14 cellular contexts compared by ENCODE assay signal in the genomic region with DNA sequence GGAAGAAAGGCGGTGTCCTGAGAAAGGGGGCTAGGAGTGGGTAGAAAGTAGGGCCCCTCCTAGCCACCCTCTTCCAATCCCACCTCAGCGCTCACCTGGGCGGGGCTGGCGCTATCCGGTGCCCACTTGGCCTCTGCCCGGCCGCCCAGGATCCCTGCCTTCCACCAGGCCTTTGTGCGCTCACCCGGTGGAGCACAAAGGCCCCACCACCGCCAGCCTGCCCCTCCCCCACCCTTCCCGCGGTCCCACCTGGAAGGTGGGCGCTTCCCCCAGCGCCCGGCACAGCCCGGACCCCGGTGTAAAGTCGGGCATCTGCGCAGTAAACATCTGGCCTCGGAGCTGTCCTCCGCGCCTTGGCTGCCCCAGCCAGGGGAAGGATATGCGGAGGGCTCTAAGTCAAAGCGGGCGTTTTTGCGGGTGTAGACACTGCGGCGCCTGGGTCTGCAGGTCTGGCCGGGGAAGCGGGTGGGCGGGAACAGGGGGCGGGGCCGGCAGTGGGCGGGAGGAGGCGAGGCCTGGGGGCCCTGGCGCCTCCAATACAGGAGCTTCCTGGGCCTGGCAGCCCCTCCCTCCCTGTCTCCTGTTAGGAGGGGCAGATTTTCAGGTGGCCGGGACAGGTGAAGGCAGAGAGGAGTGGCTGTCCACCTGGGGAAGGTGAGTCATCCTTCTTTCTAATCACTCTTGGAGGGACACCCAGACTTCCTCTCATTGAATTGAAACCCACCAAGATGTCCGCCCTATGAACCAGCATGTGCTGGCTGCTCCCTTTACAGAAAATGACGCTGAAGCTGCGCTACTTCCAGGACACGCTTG. TPM values are rescaled to one million over a fixed set of nuclear protein-coding genes. Genes with fewer than 3 reads are reported as not detected.
A peak's percentile ranks its signal among the peaks of the same experiment; 100 is the strongest.
DNase-seq lines count a peak whose midpoint lies in the region; ATAC-seq, FAIRE-seq and TF ChIP-seq lines count a peak whose summit lies in the region.
"Had no signal": no experiment of that assay in that cellular context is flagged by ENCODE, and none has a peak within 500 bp of the region (broad histone marks: within the 10 kb centered on the region; RNA-seq: fewer than 3 reads in every experiment).

No MANE protein-coding gene starts in this region.

- no peak overlapping the region for H3K27ac ChIP-seq in endodermal cell (ENCODE audit: low read depth, low read length)
- peak overlapping the region; percentile 56 for H3K27ac ChIP-seq in HepG2 (ENCODE audit: extremely low read length, insufficient read depth, low read length)
- H3K27ac ChIP-seq: parathyroid adenoma had no signal

- H3K36me3 ChIP-seq in endodermal cell (ENCODE audit: control insufficient read depth, insufficient read depth, low read length) (peaks cover 16% of the 10 kb centered on the region), HepG2 (replicated peaks in 1 of 2; ENCODE audit: control insufficient read depth in 1 of 2, insufficient read depth in 2 of 2, low read length in 2 of 2) (0 out of 5 replicates have a peak, but pooled peaks cover 0 to 6% of the 10 kb centered on the region in 2 experiments)

- H3K4me1 Mint-ChIP-seq in endodermal cell (peaks cover 21% of the 10 kb centered on the region), type B pancreatic cell (ENCODE audit: unreplicated experiment) (peaks cover 21% of the 10 kb centered on the region)
- no peaks in the 10 kb centered on the region for H3K4me1 Mint-ChIP-seq in stimulated activated naive B cell treated with anti-CD40 and anti-IgM and Interleukin-4, amounts not matched to agents 10 μg/mL and 1 μg/mL and 100 μg/mL, for 72 hours

- H3K36me3 Mint-ChIP-seq in endodermal cell (ENCODE audit: low read depth), result peaks cover 34% of the 10 kb centered on the region
- H3K36me3 Mint-ChIP-seq in type B pancreatic cell, result peaks cover 8% of the 10 kb centered on the region
- no peaks in the 10 kb centered on the region for H3K36me3 Mint-ChIP-seq in stimulated activated naive B cell treated with anti-CD40 and anti-IgM and Interleukin-4, amounts not matched to agents 10 μg/mL and 1 μg/mL and 100 μg/mL, for 72 hours

- H3K79me2 ChIP-seq in HepG2 (ENCODE audit: insufficient read depth, low read length), result peaks cover 3% of the 10 kb centered on the region
- H3K79me2 ChIP-seq: parathyroid adenoma had no signal

- H3K4me1 ChIP-seq in endodermal cell (ENCODE audit: control insufficient read depth, insufficient read depth, low read length) (no peaks in the 10 kb centered on the region), HepG2 (ENCODE audit: insufficient read depth, low read length) (peaks cover 35% of the 10 kb centered on the region)

- DNase-seq in NCI-H146 (lab: John Stamatoyannopoulos, UW), result peak; percentile 19
- DNase-seq in NCI-H146 treated with DMSO at 0.1 percent for 48 hours (lab: John Stamatoyannopoulos, UW; ENCODE audit: unreplicated experiment), result no peak
- DNase-seq in endodermal cell, result peak; percentile 97
- peak; percentile 39 for DNase-seq in HepG2 (ENCODE audit: low spot score)
- peak; percentile 73 for DNase-seq in type B pancreatic cell (ENCODE audit: extremely low spot score, unreplicated experiment)
- DNase-seq in stimulated activated naive B cell treated with anti-CD40 and anti-IgM and Interleukin-4, amounts not matched to agents 10 μg/mL and 1 μg/mL and 100 μg/mL, for 72 hours, result no peak
- DNase-seq in pons (ENCODE audit: low spot score), result no peak
- DNase-seq in cortex of kidney (lab: John Stamatoyannopoulos, UW), result no peak
- DNase-seq: 8988T, NCI-H774 had no signal

- H3K27ac Mint-ChIP-seq in endodermal cell, result peak overlapping the region; percentile 86
- peak overlapping the region; percentile 11 for H3K27ac Mint-ChIP-seq in type B pancreatic cell
- H3K27ac Mint-ChIP-seq in stimulated activated naive B cell treated with anti-CD40 and anti-IgM and Interleukin-4, amounts not matched to agents 10 μg/mL and 1 μg/mL and 100 μg/mL, for 72 hours, result no peak overlapping the region
- H3K27ac Mint-ChIP-seq: T-helper 2 cell treated with Interferon-gamma antibody and Interleukin-4, amounts not matched to agents 5 μg/mL and 100 μg/mL, for 36 hours had no signal

- no peak for TF ChIP-seq RAD21 in HepG2 (CRISPR knock-in tag; IDR thresholded peaks at IDR 0.05)

- H3K27me3 Mint-ChIP-seq in endodermal cell (ENCODE audit: insufficient read depth) (no peaks in the 10 kb centered on the region), type B pancreatic cell (peaks cover 3% of the 10 kb centered on the region)
- H3K27me3 Mint-ChIP-seq in stimulated activated naive B cell treated with anti-CD40 and anti-IgM and Interleukin-4, amounts not matched to agents 10 μg/mL and 1 μg/mL and 100 μg/mL, for 72 hours, result peaks cover 9 to 11% of the 10 kb centered on the region in 2 donors

- in situ Hi-C loops in HepG2 (cut with HindIII; ENCODE audit: extremely low pct_ligation_motif_present, low pct_unique_long_range_greater_than_20kb), result loop anchor here (10.0 kb wide), 1 partner anchor 505 kb away; no protein-coding TSS in a partner anchor

- H3K4me3 Mint-ChIP-seq in endodermal cell, result peak overlapping the region; percentile 76
- peak overlapping the region; percentile 85 for H3K4me3 Mint-ChIP-seq in type B pancreatic cell
- no peak overlapping the region for H3K4me3 Mint-ChIP-seq in stimulated activated naive B cell treated with anti-CD40 and anti-IgM and Interleukin-4, amounts not matched to agents 10 μg/mL and 1 μg/mL and 100 μg/mL, for 72 hours
- H3K4me3 Mint-ChIP-seq: T-helper 2 cell treated with Interferon-gamma antibody and Interleukin-4, amounts not matched to agents 5 μg/mL and 100 μg/mL, for 36 hours had no signal

- TF ChIP-seq CTCF in endodermal cell (conservative IDR thresholded peaks at IDR 0.05) (no peak), HepG2 (CRISPR knock-in tag; IDR thresholded peaks at IDR 0.05) (no peak), type B pancreatic cell (conservative IDR thresholded peaks at IDR 0.05) (no peak)

- peak overlapping the region; percentile 71 for H3K9ac ChIP-seq in endodermal cell (ENCODE audit: extremely low read depth, low read length, poor library complexity, severe bottlenecking)
- H3K9ac ChIP-seq in HepG2 (ENCODE audit: insufficient read depth, low read depth, low read length), result peak overlapping the region; percentile 67; the same call in 1 of the 2 replicates
- H3K9ac ChIP-seq: parathyroid adenoma had no signal

- H3K4me2 ChIP-seq in HepG2 (ENCODE audit: low read depth, low read length), result peak overlapping the region; percentile 68; the same call in 1 of the 2 replicates

- TF ChIP-seq EP300 in HepG2 (IDR thresholded peaks at IDR 0.05; ENCODE audit: low read depth in 2 of 2, low read length in 2 of 2) (no peak), HepG2 (CRISPR knock-in tag; IDR thresholded peaks at IDR 0.05; ENCODE audit: borderline replicate concordance) (no peak)

- POLR2A ChIA-PET in HepG2 (lab: Yijun Ruan, JAX), result no interaction called here

- WGBS in endodermal cell (ENCODE audit: insufficient coverage in 1 of 2, insufficient read length in 1 of 2), 2 experiments, result 23 to 29% methylated on average over 17 to 41 of the region's 41 CpGs
- WGBS in HepG2 (ENCODE audit: low lambda C conversion rate), result 58% methylated on average over 26 of the region's 41 CpGs

- H3K9me3 ChIP-seq in endodermal cell (ENCODE audit: control insufficient read depth, low read length), result no peaks in the 10 kb centered on the region
- H3K9me3 ChIP-seq in HepG2 (ENCODE audit: low read length), result peaks cover 5% of the 10 kb centered on the region; the same call in 1 of the 2 replicates

- H4K20me1 ChIP-seq in HepG2 (ENCODE audit: insufficient read depth, low read length), result no peaks in the 10 kb centered on the region

- no peak overlapping the region for H2AFZ ChIP-seq in HepG2 (ENCODE audit: low read length)
- H2AFZ ChIP-seq: parathyroid adenoma had no signal

- no peak for FAIRE-seq in HepG2 (lab: Jason Lieb, UNC)
- FAIRE-seq: frontal cortex had no signal

- H3K4me3 ChIP-seq in endodermal cell (ENCODE audit: low read length) (peak overlapping the region; percentile 75), HepG2 (replicated peaks in 1 of 3; ENCODE audit: insufficient read depth in 1 of 3, low read depth in 2 of 3, low read length in 3 of 3) (peak overlapping the region; percentile 60 to 69 (median 67); a peak in 5 of 6 replicates)

- ATAC-seq in HepG2, result peak; percentile 87
- ATAC-seq in stimulated activated naive B cell treated with anti-CD40 and anti-IgM and Interleukin-4, amounts not matched to agents 10 μg/mL and 1 μg/mL and 100 μg/mL, for 72 hours (replicated peaks), result no peak

- intact Hi-C loops in HepG2 (cut with micrococcal nuclease; ENCODE audit: unreplicated experiment), result no loop called here

- H3K9me3 Mint-ChIP-seq in endodermal cell, result no peaks in the 10 kb centered on the region
- H3K9me3 Mint-ChIP-seq in type B pancreatic cell, result peaks cover 5% of the 10 kb centered on the region
- H3K9me3 Mint-ChIP-seq in stimulated activated naive B cell treated with anti-CD40 and anti-IgM and Interleukin-4, amounts not matched to agents 10 μg/mL and 1 μg/mL and 100 μg/mL, for 72 hours, result peaks cover 0 to 3% of the 10 kb centered on the region in 2 donors
- H3K9me3 Mint-ChIP-seq: T-helper 2 cell treated with Interferon-gamma antibody and Interleukin-4, amounts not matched to agents 5 μg/mL and 100 μg/mL, for 36 hours had no signal

- no TSS peak for BruUV-seq in HepG2 (replicated peaks; lab: Mats Ljungman, UMichigan)

- 0 out of 4 replicates have a peak, but pooled peaks of 1 of the 2 experiments have one; percentile 32 for TF ChIP-seq POLR2A in HepG2 (IDR thresholded peaks at IDR 0.05; ENCODE audit: insufficient read depth in 1 of 2, low read depth in 2 of 2, low read length in 2 of 2)

- H3K27me3 ChIP-seq in endodermal cell (ENCODE audit: control insufficient read depth, insufficient read depth, low read length, poor library complexity, severe bottlenecking) (no peaks in the 10 kb centered on the region), HepG2 (ENCODE audit: control insufficient read depth in 1 of 2, insufficient read depth in 2 of 2, low read length in 2 of 2) (no peaks in the 10 kb centered on the region)

- CTCF ChIA-PET in HepG2 (lab: Yijun Ruan, JAX; ENCODE audit: low intra/inter-chr PET ratio, low total read pairs), result no interaction called here

RNA-seq across cellular contexts. Expression of gene PNLIPRP2, which starts 49.3 kb away (rescaled TPM):
- under 1 TPM; 0.64 to 0.79 TPM for total RNA-seq in endodermal cell
- polyA plus RNA-seq in endodermal cell (2013, experiment 1 of 2), result not detected
- polyA plus RNA-seq in endodermal cell (2013, experiment 2 of 2), result not detected
- total RNA-seq in HepG2 (2016; rRNA removed; fragmentation: Illumina TruSeq; extraction: Trizol), result 0.95 and 0.97 TPM in 2 replicates
- total RNA-seq in HepG2 (2016; cell fraction: cytosol; rRNA removed; fragmentation: Illumina TruSeq; extraction: Trizol; ENCODE audit: low read depth), result 0.35 and 0.71 TPM in 2 replicates
- total RNA-seq in HepG2 (2016; cell fraction: insoluble cytoplasmic fraction; rRNA removed; fragmentation: Illumina TruSeq; extraction: Trizol), result 0.59 and 1.6 TPM in 2 replicates
- total RNA-seq in HepG2 (2016; cell fraction: membrane; rRNA removed; fragmentation: Illumina TruSeq; extraction: Trizol), result 0.52 and 0.77 TPM in 2 replicates
- 1.3 TPM in 2 replicates for total RNA-seq in HepG2 (2016; cell fraction: nucleus; rRNA removed; fragmentation: Illumina TruSeq; extraction: Trizol)
- 0.21 and 0.56 TPM in 2 replicates for polyA plus RNA-seq in HepG2 (2011; rRNA removed)
- polyA plus RNA-seq in HepG2 (2011; cell fraction: cytosol; rRNA removed), result 0.26 and 0.30 TPM in 2 replicates
- 0.18 and 0.59 TPM in 2 replicates for polyA plus RNA-seq in HepG2 (2011; cell fraction: nucleus; rRNA removed)
- 0.48 and 0.52 TPM in 2 replicates for polyA plus RNA-seq in HepG2 (2012)
- polyA plus RNA-seq in HepG2 (2016; cell fraction: cytosol; fragmentation: Illumina TruSeq; extraction: Trizol; ENCODE audit: low read depth), result 0.20 and 0.25 TPM in 2 replicates
- 0.44 and 0.72 TPM in 2 replicates for polyA plus RNA-seq in HepG2 (2016; cell fraction: insoluble cytoplasmic fraction; fragmentation: Illumina TruSeq; extraction: Trizol; ENCODE audit: low read depth)
- polyA plus RNA-seq in HepG2 (2016; cell fraction: membrane; fragmentation: Illumina TruSeq; extraction: Trizol; ENCODE audit: low read depth), result 0.37 and 0.50 TPM in 2 replicates
- 1.3 and 2.4 TPM in 2 replicates for polyA plus RNA-seq in HepG2 (2016; cell fraction: nucleus; fragmentation: Illumina TruSeq; extraction: Trizol; ENCODE audit: insufficient read depth, low read depth)
- 0.40 TPM in 1 of 2 replicates, not detected in the other for polyA minus RNA-seq in HepG2 (2011; rRNA and poly(A)+ RNA removed; ENCODE audit: low replicate concordance)
- not detected in 2 replicates for polyA minus RNA-seq in HepG2 (2011; cell fraction: cytosol; rRNA and poly(A)+ RNA removed)
- 0.37 TPM in 1 of 2 replicates, not detected in the other for polyA minus RNA-seq in HepG2 (2011; cell fraction: nucleus; rRNA and poly(A)+ RNA removed)
- total RNA-seq in type B pancreatic cell (ENCODE audit: low replicate concordance), result 0.69 and 1.2 TPM in 2 replicates
- total RNA-seq: frontal cortex, HT1080 had no signal

Comparison
In these comparisons a context has a peak if more than half of its experiments do, and no peak if none do; other contexts are left out.
1. DNase-seq: peak in NCI-H146 (single experiment), endodermal cell (single experiment), HepG2 (single experiment) and type B pancreatic cell (single experiment); none in NCI-H146 treated with DMSO at 0.1 percent for 48 hours (single experiment), stimulated activated naive B cell treated with anti-CD40 and anti-IgM and Interleukin-4, amounts not matched to agents 10 μg/mL and 1 μg/mL and 100 μg/mL, for 72 hours (single experiment), pons (single experiment) and cortex of kidney (single experiment).
2. H3K4me3 Mint-ChIP-seq: peak in endodermal cell (single experiment) and type B pancreatic cell (single experiment); none in stimulated activated naive B cell treated with anti-CD40 and anti-IgM and Interleukin-4, amounts not matched to agents 10 μg/mL and 1 μg/mL and 100 μg/mL, for 72 hours (0 of 2).